Comparison of ENCODE assay signal across 18 cellular contexts in the genomic region with DNA sequence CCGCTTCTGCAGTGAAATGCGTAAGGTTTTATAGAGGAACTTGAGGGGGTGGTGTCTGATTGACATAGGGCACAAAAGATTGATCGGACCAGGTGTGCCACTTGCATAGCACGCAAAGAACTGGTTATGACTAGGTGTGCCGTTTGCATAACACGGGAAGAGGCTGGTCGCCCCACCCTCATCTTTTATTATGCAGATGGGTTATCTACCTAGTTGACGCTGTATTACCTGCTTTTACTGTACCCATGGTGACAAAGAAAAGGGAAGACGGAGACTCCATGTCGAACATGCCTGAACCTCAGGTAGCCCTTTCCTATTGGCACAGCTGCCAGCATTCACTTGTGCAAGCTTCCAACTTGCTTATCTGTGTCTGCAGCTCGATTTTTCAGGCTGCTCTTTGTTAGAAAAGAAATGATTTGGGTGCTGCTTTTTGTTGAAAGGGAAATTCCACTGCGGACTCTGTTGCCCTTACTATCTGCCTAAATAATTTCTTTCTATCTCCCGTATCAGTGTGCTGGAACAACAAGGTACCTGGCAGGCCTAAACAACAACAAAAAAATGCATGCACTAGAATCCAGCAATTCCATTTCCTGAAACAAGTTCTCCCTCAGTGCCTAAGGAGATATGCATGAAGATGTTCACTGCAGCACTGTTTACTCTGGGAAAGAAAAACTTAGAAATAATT.
DNase-seq lines count a peak whose midpoint lies in the region; ATAC-seq and TF ChIP-seq lines count a peak whose summit lies in the region.
"Had no signal": no experiment of that assay in that cellular context is flagged by ENCODE, and none has a peak within 500 bp of the region (broad histone marks: within the 10 kb centered on the region; RNA-seq: fewer than 3 reads in every experiment).

No MANE protein-coding gene starts in this region.

- no peak overlapping the region for H2BK20ac ChIP-seq in H9 (ENCODE audit: low read depth, low read length, poor library complexity, severe bottlenecking)

- POLR2A ChIA-PET in activated CD4-positive, alpha-beta memory T cell treated with anti-CD3 and anti-CD28 coated beads for 36 hours (lab: Charles Lee), result no interaction called here

- H2BK12ac ChIP-seq in H9 (ENCODE audit: insufficient read length, low read depth, low read length), result no peak overlapping the region

- H3K4me3 ChIP-seq in iPS-15b (ENCODE audit: low read depth, low read length) (peak overlapping the region; percentile 27), neural progenitor cell (no peak overlapping the region)
- H3K4me3 ChIP-seq: A549; BLaER1 treated with 17β-estradiol and CSF1 and Interleukin-3, amounts not matched to agents 10 nM and 100 nM; PC-9 had no signal

- CTCF ChIA-PET in activated CD4-positive, alpha-beta memory T cell treated with anti-CD3 and anti-CD28 coated beads for 36 hours (lab: Charles Lee), result no interaction called here

- no peak overlapping the region for H4K8ac ChIP-seq in H9 (replicated peaks; ENCODE audit: insufficient read length, low read depth, low read length)

- H3K4me1 Mint-ChIP-seq in H9 (peaks cover 27 to 36% of the 10 kb centered on the region in 2 experiments), neural progenitor cell (peaks cover 23% of the 10 kb centered on the region)
- no peaks in the 10 kb centered on the region for H3K4me1 Mint-ChIP-seq in activated T-cell treated with anti-CD3 and anti-CD28 coated beads, Interleukin-2, amount 50 U/mL, for 72 hours (ENCODE audit: low read depth)
- H3K4me1 Mint-ChIP-seq in activated CD4-positive, alpha-beta memory T cell treated with anti-CD3 and anti-CD28 coated beads for 36 hours (ENCODE audit: low read depth), result no peaks in the 10 kb centered on the region
- H3K4me1 Mint-ChIP-seq: CD8-positive, alpha-beta memory T cell; IgD-negative memory B cell had no signal

- H4K20me1 ChIP-seq in H9 (ENCODE audit: control insufficient read depth, insufficient read depth, insufficient read length) (no peaks in the 10 kb centered on the region), neural progenitor cell (ENCODE audit: low read depth) (no peaks in the 10 kb centered on the region)
- H4K20me1 ChIP-seq: BLaER1 treated with 17β-estradiol and CSF1 and Interleukin-3, amounts not matched to agents 10 nM and 100 nM had no signal

- no peak overlapping the region for H4K5ac ChIP-seq in H9 (ENCODE audit: insufficient read length, low read depth, low read length)

- H3K27me3 Mint-ChIP-seq in H9 (ENCODE audit: low read depth) (no peaks in the 10 kb centered on the region; the same call in 1 of the 2 replicates), neural progenitor cell (ENCODE audit: insufficient read depth, low read depth) (peaks cover 10% of the 10 kb centered on the region)
- H3K27me3 Mint-ChIP-seq in activated T-cell treated with anti-CD3 and anti-CD28 coated beads, Interleukin-2, amount 50 U/mL, for 72 hours (ENCODE audit: low read depth), result peaks cover 19% of the 10 kb centered on the region
- H3K27me3 Mint-ChIP-seq in activated CD4-positive, alpha-beta memory T cell treated with anti-CD3 and anti-CD28 coated beads for 36 hours, result no peaks in the 10 kb centered on the region

- no peak overlapping the region for H2AK5ac ChIP-seq in H9 (ENCODE audit: insufficient read length, low read length)

- peaks cover 0 to 2% (median 0%) of the 10 kb centered on the region in 3 experiments; a peak in 2 of 7 replicates for H3K36me3 Mint-ChIP-seq in H9 (ENCODE audit: insufficient read depth in 1 of 3, low read depth in 3 of 3)
- peaks cover 8% of the 10 kb centered on the region for H3K36me3 Mint-ChIP-seq in neural progenitor cell
- no peaks in the 10 kb centered on the region for H3K36me3 Mint-ChIP-seq in activated T-cell treated with anti-CD3 and anti-CD28 coated beads, Interleukin-2, amount 50 U/mL, for 72 hours (ENCODE audit: insufficient read depth in 2 of 2)
- no peaks in the 10 kb centered on the region for H3K36me3 Mint-ChIP-seq in activated CD4-positive, alpha-beta memory T cell treated with anti-CD3 and anti-CD28 coated beads for 36 hours
- H3K36me3 Mint-ChIP-seq: CD8-positive, alpha-beta memory T cell; IgD-negative memory B cell had no signal

- H3K9me3 ChIP-seq in H9 (ENCODE audit: control insufficient read depth, low read depth, low read length) (no peaks in the 10 kb centered on the region), iPS-15b (ENCODE audit: control insufficient read depth, insufficient read depth, low read length) (no peaks in the 10 kb centered on the region), neural progenitor cell (ENCODE audit: low read depth) (no peaks in the 10 kb centered on the region)
- H3K9me3 ChIP-seq: A549; BLaER1 treated with 17β-estradiol and CSF1 and Interleukin-3, amounts not matched to agents 10 nM and 100 nM had no signal

- WGBS in H9 (ENCODE audit: extremely low coverage, insufficient read length, low lambda C conversion rate), result no CpG with 5 or more reads among the region's 13 CpGs

- intact Hi-C loops in activated CD4-positive, alpha-beta memory T cell treated with anti-CD3 and anti-CD28 coated beads for 36 hours (cut with micrococcal nuclease), result no loop called here

- H3K79me2 ChIP-seq in H9 (ENCODE audit: insufficient read depth, low read length) (no peaks in the 10 kb centered on the region), neural progenitor cell (ENCODE audit: low read depth) (no peaks in the 10 kb centered on the region)

- peak overlapping the region; percentile 74 for H3T11ph ChIP-seq in H9 (ENCODE audit: low read length)

- peak overlapping the region; percentile 23; the same call in 1 of the 2 replicates for H3K14ac ChIP-seq in H9 (ENCODE audit: insufficient read depth, low read length)

- no peak overlapping the region for H3K23ac ChIP-seq in H9 (ENCODE audit: insufficient read length, low read depth, low read length)

- H3K27ac ChIP-seq in H9 (ENCODE audit: insufficient read length, low read depth, low read length) (peak overlapping the region; percentile 86), neural progenitor cell (no peak overlapping the region)
- H3K27ac ChIP-seq: A549; BLaER1 treated with 17β-estradiol and CSF1 and Interleukin-3, amounts not matched to agents 10 nM and 100 nM; PC-9 had no signal

- H3K9me3 Mint-ChIP-seq in H9 (peaks cover 0 to 13% of the 10 kb centered on the region in 2 experiments; a peak in 4 of 5 replicates), neural progenitor cell (peaks cover 22% of the 10 kb centered on the region)
- H3K9me3 Mint-ChIP-seq in activated T-cell treated with anti-CD3 and anti-CD28 coated beads, Interleukin-2, amount 50 U/mL, for 72 hours, result no peaks in the 10 kb centered on the region
- H3K9me3 Mint-ChIP-seq in activated CD4-positive, alpha-beta memory T cell treated with anti-CD3 and anti-CD28 coated beads for 36 hours, result no peaks in the 10 kb centered on the region
- H3K9me3 Mint-ChIP-seq: CD8-positive, alpha-beta memory T cell had no signal

- H3K4me1 ChIP-seq in H9 (ENCODE audit: insufficient read depth, low read length) (peaks cover 8% of the 10 kb centered on the region; the same call in 1 of the 2 replicates), iPS-15b (ENCODE audit: control insufficient read depth, insufficient read depth, low read length) (peaks cover 20% of the 10 kb centered on the region), neural progenitor cell (no peaks in the 10 kb centered on the region)
- H3K4me1 ChIP-seq: A549; BLaER1 treated with 17β-estradiol and CSF1 and Interleukin-3, amounts not matched to agents 10 nM and 100 nM had no signal

- H2AFZ ChIP-seq in H9 (ENCODE audit: low read length), result no peak overlapping the region
- H2AFZ ChIP-seq in neural progenitor cell (replicated peaks), result no peak overlapping the region
- H2AFZ ChIP-seq: PC-9 had no signal

- H3K4me3 Mint-ChIP-seq in H9, result peak overlapping the region in 1 of 2 experiments; percentile 29; a peak in 3 of 5 replicates
- peak overlapping the region; percentile 44 for H3K4me3 Mint-ChIP-seq in neural progenitor cell
- no peak overlapping the region for H3K4me3 Mint-ChIP-seq in activated T-cell treated with anti-CD3 and anti-CD28 coated beads, Interleukin-2, amount 50 U/mL, for 72 hours
- H3K4me3 Mint-ChIP-seq in activated CD4-positive, alpha-beta memory T cell treated with anti-CD3 and anti-CD28 coated beads for 36 hours, result no peak overlapping the region
- H3K4me3 Mint-ChIP-seq: CD8-positive, alpha-beta memory T cell; HFFc6; IgD-negative memory B cell had no signal

- no peak overlapping the region for H3K4me2 ChIP-seq in H9 (ENCODE audit: insufficient read depth, insufficient read length, low read length)
- no peak overlapping the region for H3K4me2 ChIP-seq in neural progenitor cell
- H3K4me2 ChIP-seq: A549; BLaER1 treated with 17β-estradiol and CSF1 and Interleukin-3, amounts not matched to agents 10 nM and 100 nM; PC-9 had no signal

- H3K27me3 ChIP-seq in H9 (ENCODE audit: insufficient read depth, low read length), result no peaks in the 10 kb centered on the region
- peaks cover 3% of the 10 kb centered on the region for H3K27me3 ChIP-seq in iPS-15b (ENCODE audit: control insufficient read depth, insufficient read depth, low read length)
- H3K27me3 ChIP-seq in neural progenitor cell, result no peaks in the 10 kb centered on the region
- H3K27me3 ChIP-seq: BLaER1 treated with 17β-estradiol and CSF1 and Interleukin-3, amounts not matched to agents 10 nM and 100 nM had no signal

- no peaks in the 10 kb centered on the region for H3K79me1 ChIP-seq in H9 (ENCODE audit: insufficient read depth, low read depth, low read length, poor library complexity, severe bottlenecking)

- no peak overlapping the region for H2BK15ac ChIP-seq in H9 (ENCODE audit: low read depth, low read length)

- H2BK120ac ChIP-seq in H9 (ENCODE audit: low read depth, low read length, poor library complexity, severe bottlenecking), result peak overlapping the region; percentile 51

- ATAC-seq in activated T-cell treated with anti-CD3 and anti-CD28 coated beads, Interleukin-2, amount 50 U/mL, for 72 hours (replicated peaks in 1 of 2), result no peak
- ATAC-seq: A549 had no signal

- H3K36me3 ChIP-seq in iPS-15b (ENCODE audit: control insufficient read depth, insufficient read depth, low read length) (no peaks in the 10 kb centered on the region), neural progenitor cell (no peaks in the 10 kb centered on the region)
- H3K36me3 ChIP-seq: BLaER1 treated with 17β-estradiol and CSF1 and Interleukin-3, amounts not matched to agents 10 nM and 100 nM had no signal

- DNase-seq in H9 (peak; percentile 48), NCI-H748 treated with DMSO at 0.1 percent for 48 hours (lab: John Stamatoyannopoulos, UW) (peak; percentile 84), neural progenitor cell (ENCODE audit: low spot score) (no peak), DMS153 treated with DMSO at 0.1 percent for 48 hours (lab: John Stamatoyannopoulos, UW; ENCODE audit: unreplicated experiment) (no peak)
- no peak for DNase-seq in activated T-cell treated with anti-CD3 and anti-CD28 coated beads, Interleukin-2, amount 50 U/mL, for 72 hours
- DNase-seq in activated CD4-positive, alpha-beta memory T cell treated with anti-CD3 and anti-CD28 coated beads for 36 hours, result no peak
- DNase-seq: CD8-positive, alpha-beta memory T cell; DMS79 treated with DMSO at 0.1 percent for 48 hours; HFFc6; Kasumi-1; MM.1S; NCI-H1092 treated with DMSO at 0.1 percent for 48 hours; NCI-H1694 treated with DMSO at 0.1 percent for 48 hours; PC-9 had no signal

- no peaks in the 10 kb centered on the region for H3K23me2 ChIP-seq in H9 (ENCODE audit: insufficient read length, low read depth, low read length, poor library complexity, severe bottlenecking)

- H3K56ac ChIP-seq in H9 (ENCODE audit: insufficient read length, low read depth, low read length), result no peak overlapping the region

- TF ChIP-seq CTCF in H9 (conservative IDR thresholded peaks at IDR 0.05) (no peak), neural progenitor cell (IDR thresholded peaks at IDR 0.05) (no peak)

- H3K18ac ChIP-seq in H9 (ENCODE audit: insufficient read length, low read depth, low read length), result peak overlapping the region; percentile 80

- H2BK5ac ChIP-seq in H9 (ENCODE audit: insufficient read length, low read length), result no peak overlapping the region

- no peaks in the 10 kb centered on the region for H3F3A ChIP-seq in neural progenitor cell (ENCODE audit: low read depth)

- H3K4ac ChIP-seq in H9 (ENCODE audit: low read depth, low read length), result no peak overlapping the region

- H3K27ac Mint-ChIP-seq in H9, result peak overlapping the region; percentile 66 to 93 (median 70); a peak in 6 of 7 replicates
- H3K27ac Mint-ChIP-seq in neural progenitor cell, result peak overlapping the region; percentile 99
- H3K27ac Mint-ChIP-seq in activated T-cell treated with anti-CD3 and anti-CD28 coated beads, Interleukin-2, amount 50 U/mL, for 72 hours, result no peak overlapping the region
- H3K27ac Mint-ChIP-seq in activated CD4-positive, alpha-beta memory T cell treated with anti-CD3 and anti-CD28 coated beads for 36 hours, result no peak overlapping the region
- H3K27ac Mint-ChIP-seq: CD8-positive, alpha-beta memory T cell; HFFc6; IgD-negative memory B cell had no signal

- no peak overlapping the region for H3K9ac ChIP-seq in H9 (ENCODE audit: extremely low read depth, insufficient read length, low read length)
- peak overlapping the region; percentile 30 for H3K9ac ChIP-seq in iPS-15b (ENCODE audit: low read depth, low read length)
- no peak overlapping the region for H3K9ac ChIP-seq in neural progenitor cell
- H3K9ac ChIP-seq: BLaER1 treated with 17β-estradiol and CSF1 and Interleukin-3, amounts not matched to agents 10 nM and 100 nM had no signal

- H4K91ac ChIP-seq in H9 (ENCODE audit: insufficient read length, low read depth, low read length), result no peak overlapping the region

Comparison
In these comparisons a context has a peak if more than half of its experiments do, and no peak if none do; other contexts are left out.
1. DNase-seq: peak in H9 (single experiment) and NCI-H748 treated with DMSO at 0.1 percent for 48 hours (single experiment); none in neural progenitor cell (single experiment), activated T-cell treated with anti-CD3 and anti-CD28 coated beads, Interleukin-2, amount 50 U/mL, for 72 hours (0 of 2), DMS153 treated with DMSO at 0.1 percent for 48 hours (single experiment) and activated CD4-positive, alpha-beta memory T cell treated with anti-CD3 and anti-CD28 coated beads for 36 hours (single experiment).
2. H3K27ac Mint-ChIP-seq: peak in H9 (3 of 3) and neural progenitor cell (single experiment); none in activated T-cell treated with anti-CD3 and anti-CD28 coated beads, Interleukin-2, amount 50 U/mL, for 72 hours (single experiment) and activated CD4-positive, alpha-beta memory T cell treated with anti-CD3 and anti-CD28 coated beads for 36 hours (single experiment).